1 cellular context compared by ENCODE assay signal in the genomic region with DNA sequence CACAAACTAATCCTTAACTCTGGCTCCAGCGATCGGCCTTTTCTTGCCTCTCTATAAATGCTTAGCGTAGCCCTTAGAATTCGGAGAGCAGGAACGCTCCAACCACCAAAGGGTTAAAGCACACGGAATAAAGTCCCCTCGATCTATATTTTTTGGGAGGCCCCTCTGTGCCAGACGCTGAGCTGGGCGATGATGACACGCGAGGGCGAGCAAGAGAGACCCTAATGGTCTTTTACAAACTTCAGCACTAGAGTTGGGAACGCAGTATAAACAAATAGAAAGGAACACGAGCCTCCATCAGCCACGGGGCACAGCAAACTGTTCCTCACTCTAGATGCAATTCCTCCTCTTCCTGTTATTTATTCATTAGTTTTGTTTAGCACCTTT.
A peak's percentile ranks its signal among the peaks of the same experiment; 100 is the strongest.
TF ChIP-seq lines count a peak whose summit lies in the region.

No MANE protein-coding gene starts in this region.

TF ChIP-seq in HepG2, 621 proteins besides CTCF, POLR2A, EP300 and RAD21 (continues in another document):
- TF ChIP-seq ZFP37 (CRISPR knock-in tag; IDR thresholded peaks at IDR 0.05; ENCODE audit: borderline replicate concordance) (no peak), HDAC1 (CRISPR knock-in tag; IDR thresholded peaks at IDR 0.05) (peak; percentile 62; the same call in 1 of the 2 replicates), ASH2L (IDR thresholded peaks at IDR 0.05; ENCODE audit: insufficient read length, low read depth, low read length) (peak; percentile 50), SNAI1 (CRISPR knock-in tag; IDR thresholded peaks at IDR 0.05; ENCODE audit: borderline replicate concordance) (peak; percentile 5; the same call in 1 of the 2 replicates), CEBPG (CRISPR knock-in tag; IDR thresholded peaks at IDR 0.05) (no peak), ZNF607 (CRISPR knock-in tag; IDR thresholded peaks at IDR 0.05; ENCODE audit: borderline replicate concordance) (peak; percentile 67; the same call in 1 of the 2 replicates), ZNF234 (CRISPR knock-in tag; conservative IDR thresholded peaks at IDR 0.05) (peak; percentile 80; the same call in 1 of the 2 replicates), KMT2A (CRISPR knock-in tag; IDR thresholded peaks at IDR 0.05) (peak; percentile 72; the same call in 1 of the 2 replicates), ZNF652 (CRISPR knock-in tag; IDR thresholded peaks at IDR 0.05; ENCODE audit: borderline replicate concordance, low read depth) (peak; percentile 94), BORCS8-MEF2B (CRISPR knock-in tag; IDR thresholded peaks at IDR 0.05) (0 out of 2 replicates have a peak, but pooled peaks have one; percentile 28), HMGXB4 (CRISPR knock-in tag; IDR thresholded peaks at IDR 0.05; ENCODE audit: borderline replicate concordance in 1 of 2, low read depth in 1 of 2) (peak in 1 of 2 experiments; percentile 70; a peak in 2 of 4 replicates), ZBTB20 (CRISPR knock-in tag; IDR thresholded peaks at IDR 0.05; ENCODE audit: borderline replicate concordance, low read depth) (peak; percentile 37; the same call in 1 of the 2 replicates), HNF4G (IDR thresholded peaks at IDR 0.05; ENCODE audit: borderline replicate concordance, low read depth, low read length) (no peak), HNF4G (CRISPR knock-in tag; IDR thresholded peaks at IDR 0.05; ENCODE audit: borderline replicate concordance, low read depth) (no peak), MEF2D (CRISPR knock-in tag; IDR thresholded peaks at IDR 0.05) (peak; percentile 71), SRY (CRISPR knock-in tag; IDR thresholded peaks at IDR 0.05) (peak; percentile 22; the same call in 1 of the 2 replicates), ZNF317 (CRISPR knock-in tag; IDR thresholded peaks at IDR 0.05) (peak; percentile 53; the same call in 1 of the 2 replicates), ELF4 (CRISPR knock-in tag; IDR thresholded peaks at IDR 0.05; ENCODE audit: borderline replicate concordance) (0 out of 2 replicates have a peak, but pooled peaks have one; percentile 40), ZNF232 (CRISPR knock-in tag; IDR thresholded peaks at IDR 0.05; ENCODE audit: borderline replicate concordance) (0 out of 2 replicates have a peak, but pooled peaks have one; percentile 24), HINFP (CRISPR knock-in tag; IDR thresholded peaks at IDR 0.05; ENCODE audit: low read depth) (no peak), ZNF781 (CRISPR knock-in tag; IDR thresholded peaks at IDR 0.05; ENCODE audit: borderline replicate concordance, not compliant biosample characterization) (peak; percentile 41), ZNF816 (CRISPR knock-in tag; IDR thresholded peaks at IDR 0.05; ENCODE audit: borderline replicate concordance) (peak; percentile 65; the same call in 1 of the 2 replicates), XRCC5 (optimal IDR thresholded peaks at IDR 0.05; ENCODE audit: low read length) (peak; percentile 2), DNMT3B (CRISPR knock-in tag; conservative IDR thresholded peaks at IDR 0.05) (0 out of 2 replicates have a peak, but pooled peaks have one; percentile 28), SAP130 (CRISPR knock-in tag; IDR thresholded peaks at IDR 0.05; ENCODE audit: low read depth) (peak; percentile 3), ZNF33A (CRISPR knock-in tag; IDR thresholded peaks at IDR 0.05; ENCODE audit: borderline replicate concordance) (0 out of 2 replicates have a peak, but pooled peaks have one; percentile 21), ESRRA (CRISPR knock-in tag; IDR thresholded peaks at IDR 0.05; ENCODE audit: low read depth) (0 out of 2 replicates have a peak, but pooled peaks have one; percentile 1), ZBTB7B (CRISPR knock-in tag; IDR thresholded peaks at IDR 0.05) (0 out of 2 replicates have a peak, but pooled peaks have one; percentile 11), ZNF512B (CRISPR knock-in tag; IDR thresholded peaks at IDR 0.05; ENCODE audit: borderline replicate concordance) (0 out of 2 replicates have a peak, but pooled peaks have one; percentile 58), MIXL1 (CRISPR knock-in tag; IDR thresholded peaks at IDR 0.05) (no peak), ZNF354B (CRISPR knock-in tag; IDR thresholded peaks at IDR 0.05) (0 out of 2 replicates have a peak, but pooled peaks have one; percentile 23), ZNF572 (CRISPR knock-in tag; IDR thresholded peaks at IDR 0.05) (0 out of 2 replicates have a peak, but pooled peaks have one; percentile 54), NAIF1 (CRISPR knock-in tag; IDR thresholded peaks at IDR 0.05; ENCODE audit: borderline replicate concordance) (no peak), ZNF501 (CRISPR knock-in tag; IDR thresholded peaks at IDR 0.05) (0 out of 2 replicates have a peak, but pooled peaks have one; percentile 35)
- TF ChIP-seq, protein P1, sequence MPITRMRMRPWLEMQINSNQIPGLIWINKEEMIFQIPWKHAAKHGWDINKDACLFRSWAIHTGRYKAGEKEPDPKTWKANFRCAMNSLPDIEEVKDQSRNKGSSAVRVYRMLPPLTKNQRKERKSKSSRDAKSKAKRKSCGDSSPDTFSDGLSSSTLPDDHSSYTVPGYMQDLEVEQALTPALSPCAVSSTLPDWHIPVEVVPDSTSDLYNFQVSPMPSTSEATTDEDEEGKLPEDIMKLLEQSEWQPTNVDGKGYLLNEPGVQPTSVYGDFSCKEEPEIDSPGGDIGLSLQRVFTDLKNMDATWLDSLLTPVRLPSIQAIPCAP (CRISPR knock-in tag; IDR thresholded peaks at IDR 0.05; ENCODE audit: low read depth): no peak
- TF ChIP-seq, protein P2, sequence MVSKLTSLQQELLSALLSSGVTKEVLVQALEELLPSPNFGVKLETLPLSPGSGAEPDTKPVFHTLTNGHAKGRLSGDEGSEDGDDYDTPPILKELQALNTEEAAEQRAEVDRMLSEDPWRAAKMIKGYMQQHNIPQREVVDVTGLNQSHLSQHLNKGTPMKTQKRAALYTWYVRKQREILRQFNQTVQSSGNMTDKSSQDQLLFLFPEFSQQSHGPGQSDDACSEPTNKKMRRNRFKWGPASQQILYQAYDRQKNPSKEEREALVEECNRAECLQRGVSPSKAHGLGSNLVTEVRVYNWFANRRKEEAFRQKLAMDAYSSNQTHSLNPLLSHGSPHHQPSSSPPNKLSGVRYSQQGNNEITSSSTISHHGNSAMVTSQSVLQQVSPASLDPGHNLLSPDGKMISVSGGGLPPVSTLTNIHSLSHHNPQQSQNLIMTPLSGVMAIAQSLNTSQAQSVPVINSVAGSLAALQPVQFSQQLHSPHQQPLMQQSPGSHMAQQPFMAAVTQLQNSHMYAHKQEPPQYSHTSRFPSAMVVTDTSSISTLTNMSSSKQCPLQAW (CRISPR knock-in tag; IDR thresholded peaks at IDR 0.05): peak; percentile 21; the same call in 1 of the 2 replicates
- TF ChIP-seq, protein P3, sequence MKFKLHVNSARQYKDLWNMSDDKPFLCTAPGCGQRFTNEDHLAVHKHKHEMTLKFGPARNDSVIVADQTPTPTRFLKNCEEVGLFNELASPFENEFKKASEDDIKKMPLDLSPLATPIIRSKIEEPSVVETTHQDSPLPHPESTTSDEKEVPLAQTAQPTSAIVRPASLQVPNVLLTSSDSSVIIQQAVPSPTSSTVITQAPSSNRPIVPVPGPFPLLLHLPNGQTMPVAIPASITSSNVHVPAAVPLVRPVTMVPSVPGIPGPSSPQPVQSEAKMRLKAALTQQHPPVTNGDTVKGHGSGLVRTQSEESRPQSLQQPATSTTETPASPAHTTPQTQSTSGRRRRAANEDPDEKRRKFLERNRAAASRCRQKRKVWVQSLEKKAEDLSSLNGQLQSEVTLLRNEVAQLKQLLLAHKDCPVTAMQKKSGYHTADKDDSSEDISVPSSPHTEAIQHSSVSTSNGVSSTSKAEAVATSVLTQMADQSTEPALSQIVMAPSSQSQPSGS (CRISPR knock-in tag; IDR thresholded peaks at IDR 0.05): 0 out of 2 replicates have a peak, but pooled peaks have one; percentile 4
- TF ChIP-seq, protein P4, sequence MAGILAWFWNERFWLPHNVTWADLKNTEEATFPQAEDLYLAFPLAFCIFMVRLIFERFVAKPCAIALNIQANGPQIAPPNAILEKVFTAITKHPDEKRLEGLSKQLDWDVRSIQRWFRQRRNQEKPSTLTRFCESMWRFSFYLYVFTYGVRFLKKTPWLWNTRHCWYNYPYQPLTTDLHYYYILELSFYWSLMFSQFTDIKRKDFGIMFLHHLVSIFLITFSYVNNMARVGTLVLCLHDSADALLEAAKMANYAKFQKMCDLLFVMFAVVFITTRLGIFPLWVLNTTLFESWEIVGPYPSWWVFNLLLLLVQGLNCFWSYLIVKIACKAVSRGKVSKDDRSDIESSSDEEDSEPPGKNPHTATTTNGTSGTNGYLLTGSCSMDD (CRISPR knock-in tag; IDR thresholded peaks at IDR 0.05): no peak
- TF ChIP-seq, protein P5, sequence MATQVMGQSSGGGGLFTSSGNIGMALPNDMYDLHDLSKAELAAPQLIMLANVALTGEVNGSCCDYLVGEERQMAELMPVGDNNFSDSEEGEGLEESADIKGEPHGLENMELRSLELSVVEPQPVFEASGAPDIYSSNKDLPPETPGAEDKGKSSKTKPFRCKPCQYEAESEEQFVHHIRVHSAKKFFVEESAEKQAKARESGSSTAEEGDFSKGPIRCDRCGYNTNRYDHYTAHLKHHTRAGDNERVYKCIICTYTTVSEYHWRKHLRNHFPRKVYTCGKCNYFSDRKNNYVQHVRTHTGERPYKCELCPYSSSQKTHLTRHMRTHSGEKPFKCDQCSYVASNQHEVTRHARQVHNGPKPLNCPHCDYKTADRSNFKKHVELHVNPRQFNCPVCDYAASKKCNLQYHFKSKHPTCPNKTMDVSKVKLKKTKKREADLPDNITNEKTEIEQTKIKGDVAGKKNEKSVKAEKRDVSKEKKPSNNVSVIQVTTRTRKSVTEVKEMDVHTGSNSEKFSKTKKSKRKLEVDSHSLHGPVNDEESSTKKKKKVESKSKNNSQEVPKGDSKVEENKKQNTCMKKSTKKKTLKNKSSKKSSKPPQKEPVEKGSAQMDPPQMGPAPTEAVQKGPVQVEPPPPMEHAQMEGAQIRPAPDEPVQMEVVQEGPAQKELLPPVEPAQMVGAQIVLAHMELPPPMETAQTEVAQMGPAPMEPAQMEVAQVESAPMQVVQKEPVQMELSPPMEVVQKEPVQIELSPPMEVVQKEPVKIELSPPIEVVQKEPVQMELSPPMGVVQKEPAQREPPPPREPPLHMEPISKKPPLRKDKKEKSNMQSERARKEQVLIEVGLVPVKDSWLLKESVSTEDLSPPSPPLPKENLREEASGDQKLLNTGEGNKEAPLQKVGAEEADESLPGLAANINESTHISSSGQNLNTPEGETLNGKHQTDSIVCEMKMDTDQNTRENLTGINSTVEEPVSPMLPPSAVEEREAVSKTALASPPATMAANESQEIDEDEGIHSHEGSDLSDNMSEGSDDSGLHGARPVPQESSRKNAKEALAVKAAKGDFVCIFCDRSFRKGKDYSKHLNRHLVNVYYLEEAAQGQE (IDR thresholded peaks at IDR 0.05; ENCODE audit: borderline replicate concordance in 1 of 2, low read depth in 1 of 2, low read length in 2 of 2): peak in 1 of 2 experiments; percentile 37; a peak in 2 of 4 replicates
- TF ChIP-seq, protein P6, sequence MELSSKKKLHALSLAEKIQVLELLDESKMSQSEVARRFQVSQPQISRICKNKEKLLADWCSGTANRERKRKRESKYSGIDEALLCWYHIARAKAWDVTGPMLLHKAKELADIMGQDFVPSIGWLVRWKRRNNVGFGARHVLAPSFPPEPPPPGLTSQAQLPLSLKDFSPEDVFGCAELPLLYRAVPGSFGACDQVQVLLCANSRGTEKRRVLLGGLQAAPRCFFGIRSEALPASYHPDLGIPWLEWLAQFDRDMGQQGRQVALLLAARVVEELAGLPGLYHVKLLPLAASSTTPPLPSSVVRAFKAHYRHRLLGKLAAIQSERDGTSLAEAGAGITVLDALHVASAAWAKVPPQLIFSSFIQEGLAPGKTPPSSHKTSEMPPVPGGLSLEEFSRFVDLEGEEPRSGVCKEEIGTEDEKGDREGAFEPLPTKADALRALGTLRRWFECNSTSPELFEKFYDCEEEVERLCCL (CRISPR knock-in tag; IDR thresholded peaks at IDR 0.05; ENCODE audit: borderline replicate concordance): 0 out of 2 replicates have a peak, but pooled peaks have one; percentile 57
